In the genomic region with DNA sequence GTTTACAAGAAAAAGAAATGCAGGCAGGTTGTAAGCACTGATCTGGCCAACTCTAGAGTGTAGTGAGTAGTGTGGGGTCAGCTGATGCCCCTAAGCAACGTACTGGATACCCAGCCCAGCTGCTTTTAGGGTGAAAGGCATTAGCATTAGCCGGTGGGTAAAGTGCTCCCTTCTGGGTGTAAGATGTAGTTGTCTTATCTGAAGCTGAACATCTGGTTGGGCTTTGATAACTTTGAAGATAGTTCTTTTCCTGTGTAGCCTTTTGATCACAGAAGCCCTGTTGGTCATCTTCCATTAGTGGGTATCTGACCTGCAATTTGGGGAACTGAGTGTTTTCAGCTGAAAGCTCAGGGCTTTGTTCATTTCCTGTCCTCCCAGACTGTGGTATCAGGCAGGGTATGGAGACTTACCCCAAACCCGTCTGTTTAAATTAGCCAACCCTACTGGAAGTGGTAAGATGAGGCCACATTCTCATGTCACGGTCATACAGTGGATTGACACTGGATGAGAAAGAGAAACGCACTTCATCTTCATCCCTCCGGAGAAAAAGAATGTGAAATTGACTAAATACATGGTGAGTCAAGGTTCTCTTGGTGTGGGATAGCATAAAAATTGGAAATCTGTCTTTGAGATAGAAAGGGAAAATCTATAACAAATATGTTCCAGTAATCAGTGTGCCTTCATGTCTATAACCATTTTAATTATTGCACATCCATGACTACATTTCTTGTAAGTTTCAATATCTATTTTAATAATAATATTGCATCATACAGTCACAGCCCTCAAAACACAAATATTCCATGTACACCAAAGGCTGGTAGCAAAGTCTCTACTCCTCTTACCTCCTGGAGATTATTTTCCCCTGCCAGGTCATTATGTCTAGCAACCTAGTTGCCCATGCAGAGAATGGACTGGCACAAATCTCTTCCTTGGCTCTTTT, we compare ENCODE assay signal across 8 cellular contexts. TPM values are rescaled to one million over a fixed set of nuclear protein-coding genes. Genes with fewer than 3 reads are reported as not detected.
DNase-seq lines count a peak whose midpoint lies in the region; ATAC-seq and TF ChIP-seq lines count a peak whose summit lies in the region.

No MANE protein-coding gene starts in this region.

- no peaks in the 10 kb centered on the region for H3K27me3 Mint-ChIP-seq in activated naive CD8-positive, alpha-beta T cell
- no peaks in the 10 kb centered on the region for H3K27me3 Mint-ChIP-seq in stimulated activated naive CD8-positive, alpha-beta T cell treated with anti-CD3 and anti-CD28 coated beads, Interleukin-15, Interleukin-2, amounts not matched to agents 100 ng/mL and 50 ng/mL, for 24 hours

- peaks cover 43% of the 10 kb centered on the region for H3K36me3 Mint-ChIP-seq in activated naive CD8-positive, alpha-beta T cell
- peaks cover 82% of the 10 kb centered on the region for H3K36me3 Mint-ChIP-seq in stimulated activated naive CD8-positive, alpha-beta T cell treated with anti-CD3 and anti-CD28 coated beads, Interleukin-15, Interleukin-2, amounts not matched to agents 100 ng/mL and 50 ng/mL, for 24 hours (ENCODE audit: low read depth)

- H3K4me3 ChIP-seq in GM12875 (ENCODE audit: low read depth, low read length) = peak overlapping the region; percentile 47

- H3K4me3 Mint-ChIP-seq in activated naive CD8-positive, alpha-beta T cell = peak overlapping the region; percentile 99
- H3K4me3 Mint-ChIP-seq in stimulated activated naive CD8-positive, alpha-beta T cell treated with anti-CD3 and anti-CD28 coated beads, Interleukin-15, Interleukin-2, amounts not matched to agents 100 ng/mL and 50 ng/mL, for 24 hours = peak overlapping the region; percentile 97

- peak overlapping the region; percentile 100 for H3K27ac Mint-ChIP-seq in activated naive CD8-positive, alpha-beta T cell
- peak overlapping the region; percentile 97 for H3K27ac Mint-ChIP-seq in stimulated activated naive CD8-positive, alpha-beta T cell treated with anti-CD3 and anti-CD28 coated beads, Interleukin-15, Interleukin-2, amounts not matched to agents 100 ng/mL and 50 ng/mL, for 24 hours

- peak in 72 of 76 experiments; percentile 6 to 87 (median 52) for DNase-seq in HUDEP-2 (lab: John Stamatoyannopoulos, UW; ENCODE audit: unreplicated experiment in 76 of 76)
- DNase-seq in dermis blood vessel endothelial cell = no peak
- no peak for DNase-seq in NCI-H226
- no peak for DNase-seq in occipital lobe (lab: John Stamatoyannopoulos, UW)

- no peak for TF ChIP-seq CTCF in GM12875 (IDR thresholded peaks at IDR 0.05; ENCODE audit: borderline replicate concordance, insufficient read depth, low read depth, low read length)

- ATAC-seq in GM21447 (IDR thresholded peaks at IDR 0.05; ENCODE audit: unreplicated experiment) = peak; percentile 56

- peaks cover 71% of the 10 kb centered on the region for H3K4me1 Mint-ChIP-seq in activated naive CD8-positive, alpha-beta T cell (ENCODE audit: low read depth)
- peaks cover 90% of the 10 kb centered on the region for H3K4me1 Mint-ChIP-seq in stimulated activated naive CD8-positive, alpha-beta T cell treated with anti-CD3 and anti-CD28 coated beads, Interleukin-15, Interleukin-2, amounts not matched to agents 100 ng/mL and 50 ng/mL, for 24 hours (ENCODE audit: low read depth)

- H3K9me3 Mint-ChIP-seq in activated naive CD8-positive, alpha-beta T cell (ENCODE audit: low read depth) = no peaks in the 10 kb centered on the region
- no peaks in the 10 kb centered on the region for H3K9me3 Mint-ChIP-seq in stimulated activated naive CD8-positive, alpha-beta T cell treated with anti-CD3 and anti-CD28 coated beads, Interleukin-15, Interleukin-2, amounts not matched to agents 100 ng/mL and 50 ng/mL, for 24 hours

RNA-seq across cellular contexts. Expression of a gene that starts 8.7 kb away (rescaled TPM):
- total RNA-seq in dermis blood vessel endothelial cell (0.17 and 0.65 TPM in 2 replicates), occipital lobe (0.94 TPM)

Comparison
In these comparisons a context has a peak if more than half of its experiments do, and no peak if none do; other contexts are left out.
1. DNase-seq: peak in HUDEP-2 (72 of 76); none in dermis blood vessel endothelial cell (single experiment), NCI-H226 (single experiment) and occipital lobe (single experiment).